8 cellular contexts compared by ENCODE assay signal in genomic region chr12:13203028-13203922, GRCh38. TPM values are rescaled to one million over a fixed set of nuclear protein-coding genes. Genes with fewer than 3 reads are reported as not detected.
A peak's percentile ranks its signal among the peaks of the same experiment; 100 is the strongest.
DNase-seq lines count a peak whose midpoint lies in the region; ATAC-seq and TF ChIP-seq lines count a peak whose summit lies in the region.

No MANE protein-coding gene starts in this region.

- ATAC-seq in GM21529 (IDR thresholded peaks at IDR 0.05; ENCODE audit: unreplicated experiment) (no peak), HG02938 (IDR thresholded peaks at IDR 0.05; ENCODE audit: unreplicated experiment) (no peak), HG02642 (IDR thresholded peaks at IDR 0.05; ENCODE audit: poor library complexity, unreplicated experiment) (no peak)

- H3K9me3 Mint-ChIP-seq in mesothelial cell of epicardium: no peaks in the 10 kb centered on the region

- H3K9me3 ChIP-seq in AG04450 (ENCODE audit: control insufficient read depth, insufficient read depth, low read length): no peaks in the 10 kb centered on the region

- H3K4me1 Mint-ChIP-seq in mesothelial cell of epicardium: peaks cover 57% of the 10 kb centered on the region

- H3K4me3 ChIP-seq in AG04450 (ENCODE audit: low read depth, low read length) (no peak overlapping the region), HFF-Myc (replicated peaks; ENCODE audit: low read depth, low read length) (no peak overlapping the region), coronary artery (peak overlapping the region; percentile 69)

- TF ChIP-seq CTCF in AG04450 (IDR thresholded peaks at IDR 0.05; ENCODE audit: low read depth, low read length) (peak; percentile 7; the same call in 1 of the 2 replicates), HFF-Myc (IDR thresholded peaks at IDR 0.05; ENCODE audit: low read depth, low read length, missing control alignments) (peak; percentile 37), coronary artery (IDR thresholded peaks at IDR 0.05) (no peak), mesothelial cell of epicardium (IDR thresholded peaks at IDR 0.05; ENCODE audit: unreplicated experiment) (no peak)

- no peaks in the 10 kb centered on the region for H3K27me3 ChIP-seq in AG04450 (ENCODE audit: control insufficient read depth, insufficient read depth, low read length)

- H3K27ac ChIP-seq in AG04450 (ENCODE audit: low read depth, low read length) (peak overlapping the region; percentile 90), coronary artery (peak overlapping the region in 1 of 2 donors; percentile 79)

- CTCF ChIA-PET in AG04450 (lab: Charles Lee): interaction anchor here (0.7 to 5.3 kb wide), 3 partner anchors 8 to 106 kb away, joined by 3 to 36 read pairs (median 3); no protein-coding TSS in a partner anchor

- H3K27me3 Mint-ChIP-seq in mesothelial cell of epicardium (ENCODE audit: low read depth): no peaks in the 10 kb centered on the region

- no peak overlapping the region for H3K4me3 Mint-ChIP-seq in mesothelial cell of epicardium

- POLR2A ChIA-PET in AG04450 (lab: Yijun Ruan, JAX): no interaction called here

- H3K27ac Mint-ChIP-seq in mesothelial cell of epicardium: peak overlapping the region; percentile 31

- DNase-seq in AG04450 (ENCODE audit: low read depth, low spot score) (no peak), HFF-Myc (ENCODE audit: extremely low read depth, low read depth) (no peak), coronary artery (ENCODE audit: low spot score) (no peak), mesothelial cell of epicardium (ENCODE audit: low spot score in 2 of 2, unreplicated experiment in 2 of 2) (no peak), GOT3 (lab: John Stamatoyannopoulos, UW) (no peak)

- no peaks in the 10 kb centered on the region for H3K36me3 Mint-ChIP-seq in mesothelial cell of epicardium

RNA-seq across cellular contexts. Expression of gene EMP1, which starts 6.7 kb away (rescaled TPM):
- polyA plus RNA-seq in AG04450 (2011; rRNA removed): 209 and 257 TPM in 2 replicates
- 319 and 351 TPM in 2 replicates for polyA minus RNA-seq in AG04450 (2011; rRNA and poly(A)+ RNA removed)
- 16.3 to 19.0 TPM (median 16.5 TPM) in 3 replicates for total RNA-seq in mesothelial cell of epicardium

Comparison
In these comparisons a context has a peak if more than half of its experiments do, and no peak if none do; other contexts are left out.
1. CTCF ChIP-seq: peak in AG04450 (single experiment) and HFF-Myc (single experiment); none in coronary artery (single experiment) and mesothelial cell of epicardium (single experiment).